In genomic region chr3:162193148-162193547, GRCh38 we compare ENCODE assay signal across 28 cellular contexts.
"Had no signal": no experiment of that assay in that cellular context is flagged by ENCODE, and none has a peak within 500 bp of the region (broad histone marks: within the 10 kb centered on the region; RNA-seq: fewer than 3 reads in every experiment).

No MANE protein-coding gene starts in this region.

- H3K9ac ChIP-seq: neural progenitor cell, parathyroid adenoma had no signal

- H3K9me3 ChIP-seq: lower lobe of right lung, neutrophil, psoas muscle, right lobe of liver, tibial nerve, upper lobe of left lung, vagina had no signal

- H3K27me3 ChIP-seq: heart right ventricle, hepatocyte, neural progenitor cell, neutrophil, right lobe of liver, tibial nerve, upper lobe of left lung, vagina had no signal

- H2AFZ ChIP-seq: hepatocyte, neural progenitor cell, parathyroid adenoma had no signal

- H3K79me2 ChIP-seq: hepatocyte, parathyroid adenoma had no signal

- H3K36me3 ChIP-seq: heart right ventricle, lower lobe of right lung, neural progenitor cell, neutrophil, right lobe of liver, tibial nerve, upper lobe of left lung, vagina had no signal

- ATAC-seq: lower lobe of right lung; natural killer cell; psoas muscle; right lobe of liver; stimulated activated memory B cell treated with anti-CD40 and anti-IgM and Interleukin-4, amounts not matched to agents 10 μg/mL and 1 μg/mL and 100 μg/mL, for 72 hours; stimulated activated naive CD8-positive, alpha-beta T cell treated with anti-CD3 and anti-CD28 coated beads, Interleukin-15, amount 100 ng/mL, for 72 hours had no signal

- H3K4me1 ChIP-seq: lower lobe of right lung, parathyroid adenoma, right lobe of liver, tibial nerve, upper lobe of left lung, vagina had no signal

- DNase-seq: heart right ventricle; immature natural killer cell; kidney; lower lobe of right lung; mammary epithelial cell; mesenchymal stem cell; naive B cell; natural killer cell; nephron progenitor cell; occipital lobe; psoas muscle; right lobe of liver; stimulated activated CD4-positive, alpha-beta T cell treated with anti-CD3 and anti-CD28 coated beads, Interleukin-1b, Interleukin-23, amount 100 ng/mL, for 48 hours; stimulated activated CD4-positive, alpha-beta T cell treated with anti-CD3 and anti-CD28 coated beads, Interleukin-2, amount 100 ng/mL, for 48 hours; stimulated activated CD4-positive, alpha-beta T cell treated with anti-CD3 and anti-CD28 coated beads, Interleukin-4, amount 100 ng/mL, for 4 hours; stimulated activated CD8-positive, alpha-beta memory T cell treated with anti-CD3 and anti-CD28 coated beads, Interleukin-4, amount 100 ng/mL, for 48 hours; stimulated activated naive CD4-positive, alpha-beta T cell treated with Interleukin-2 at 50 U/mL for 16 hours; stimulated activated naive CD8-positive, alpha-beta T cell treated with anti-CD3 and anti-CD28 coated beads, Interleukin-15, amount 100 ng/mL, for 72 hours; substantia nigra; upper lobe of left lung had no signal

- H3K4me3 ChIP-seq: heart right ventricle, hepatocyte, lower lobe of right lung, neural progenitor cell, psoas muscle, right lobe of liver, smooth muscle cell, tibial nerve, upper lobe of left lung, vagina had no signal

- H3K27ac ChIP-seq: heart right ventricle, hepatocyte, lower lobe of right lung, neural progenitor cell, neutrophil, parathyroid adenoma, psoas muscle, right lobe of liver, tibial nerve, upper lobe of left lung, vagina had no signal

- H3K4me2 ChIP-seq: hepatocyte, neural progenitor cell, smooth muscle cell had no signal
